In genomic region chr3:134481166-134481565, GRCh38 we compare ENCODE assay signal across 16 cellular contexts.
"Had no signal": no experiment of that assay in that cellular context is flagged by ENCODE, and none has a peak within 500 bp of the region (broad histone marks: within the 10 kb centered on the region; RNA-seq: fewer than 3 reads in every experiment).

No MANE protein-coding gene starts in this region.

- ATAC-seq: pancreas; stimulated activated naive CD8-positive, alpha-beta T cell treated with anti-CD3 and anti-CD28 coated beads, Interleukin-15, amount 100 ng/mL, for 72 hours; upper lobe of right lung had no signal

- H3K4me2 ChIP-seq: hepatocyte had no signal

- H3K9me3 Mint-ChIP-seq: activated B cell treated with CpG ODN at 0.5 μM for 24 hours; neural crest cell; stimulated activated naive CD8-positive, alpha-beta T cell treated with anti-CD3 and anti-CD28 coated beads, Interleukin-15, amount 100 ng/mL, for 72 hours had no signal

- H3K27me3 Mint-ChIP-seq: activated B cell treated with CpG ODN at 0.5 μM for 24 hours; stimulated activated naive CD8-positive, alpha-beta T cell treated with anti-CD3 and anti-CD28 coated beads, Interleukin-15, amount 100 ng/mL, for 72 hours had no signal

- H3K4me3 ChIP-seq: hepatocyte, pancreas, testis, upper lobe of right lung had no signal

- DNase-seq: activated B cell treated with CpG ODN at 0.5 μM for 24 hours; activated CD4-positive, alpha-beta T cell treated with anti-CD3 and anti-CD28 coated beads, Interleukin-2, amount 50 U/mL, for 1 hour; activated effector memory CD4-positive, alpha-beta T cell treated with anti-CD3 and anti-CD28 coated beads, Interleukin-2, amount 50 U/mL, for 16 hours; cortex of kidney; effector memory CD4-positive, alpha-beta T cell; kidney; left ventricle myocardium superior; pancreas; stimulated activated CD4-positive, alpha-beta T cell treated with anti-CD3 and anti-CD28 coated beads, Interleukin-4, amount 100 ng/mL, for 1 hour; stimulated activated CD8-positive, alpha-beta memory T cell treated with anti-CD3 and anti-CD28 coated beads, Interleukin-4, amount 100 ng/mL, for 48 hours; stimulated activated naive CD8-positive, alpha-beta T cell treated with anti-CD3 and anti-CD28 coated beads, Interleukin-15, amount 100 ng/mL, for 72 hours; testis; upper lobe of right lung had no signal

- H3K27me3 ChIP-seq: hepatocyte, pancreas, testis, upper lobe of right lung had no signal

- H3K4me3 Mint-ChIP-seq: activated B cell treated with CpG ODN at 0.5 μM for 24 hours; stimulated activated naive CD8-positive, alpha-beta T cell treated with anti-CD3 and anti-CD28 coated beads, Interleukin-15, amount 100 ng/mL, for 72 hours had no signal

- H3K27ac ChIP-seq: epithelial cell of prostate, hepatocyte, pancreas, testis, upper lobe of right lung had no signal

- H3K27ac Mint-ChIP-seq: activated B cell treated with CpG ODN at 0.5 μM for 24 hours; stimulated activated naive CD8-positive, alpha-beta T cell treated with anti-CD3 and anti-CD28 coated beads, Interleukin-15, amount 100 ng/mL, for 72 hours had no signal

- H3K9me3 ChIP-seq: pancreas, testis, upper lobe of right lung had no signal

- H2AFZ ChIP-seq: hepatocyte had no signal
